Comparison of ENCODE assay signal across 1 cellular context in genomic region chr7:24233386-24233785, GRCh38.
TF ChIP-seq lines count a peak whose summit lies in the region.

No MANE protein-coding gene starts in this region.

TF ChIP-seq in GM23338, 12 proteins besides CTCF, POLR2A, EP300 and RAD21 (continued from another document):
- TF ChIP-seq, protein P1, sequence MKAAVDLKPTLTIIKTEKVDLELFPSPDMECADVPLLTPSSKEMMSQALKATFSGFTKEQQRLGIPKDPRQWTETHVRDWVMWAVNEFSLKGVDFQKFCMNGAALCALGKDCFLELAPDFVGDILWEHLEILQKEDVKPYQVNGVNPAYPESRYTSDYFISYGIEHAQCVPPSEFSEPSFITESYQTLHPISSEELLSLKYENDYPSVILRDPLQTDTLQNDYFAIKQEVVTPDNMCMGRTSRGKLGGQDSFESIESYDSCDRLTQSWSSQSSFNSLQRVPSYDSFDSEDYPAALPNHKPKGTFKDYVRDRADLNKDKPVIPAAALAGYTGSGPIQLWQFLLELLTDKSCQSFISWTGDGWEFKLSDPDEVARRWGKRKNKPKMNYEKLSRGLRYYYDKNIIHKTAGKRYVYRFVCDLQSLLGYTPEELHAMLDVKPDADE (IDR thresholded peaks at IDR 0.05): no peak
- TF ChIP-seq EZH2 (IDR thresholded peaks at IDR 0.05; ENCODE audit: low read depth, unreplicated experiment) (no peak), JUNB (IDR thresholded peaks at IDR 0.05; ENCODE audit: unreplicated experiment) (no peak), ZNF331 (CRISPR knock-in tag; IDR thresholded peaks at IDR 0.05; ENCODE audit: low read depth) (no peak), REST (IDR thresholded peaks at IDR 0.05; ENCODE audit: unreplicated experiment) (no peak), ZNF462 (CRISPR knock-in tag; IDR thresholded peaks at IDR 0.05) (no peak), CREB1 (CRISPR knock-in tag; IDR thresholded peaks at IDR 0.05; ENCODE audit: low read depth) (no peak), POLR2AphosphoS5 (IDR thresholded peaks at IDR 0.05; ENCODE audit: low read depth) (no peak), ZNF114 (CRISPR knock-in tag; IDR thresholded peaks at IDR 0.05) (no peak), EZH2phosphoT487 (IDR thresholded peaks at IDR 0.05; ENCODE audit: unreplicated experiment) (no peak)
